15 cellular contexts compared by ENCODE assay signal in genomic region chr1:119633575-119634325, GRCh38. TPM values are rescaled to one million over a fixed set of nuclear protein-coding genes. Genes with fewer than 3 reads are reported as not detected.
DNase-seq lines count a peak whose midpoint lies in the region; ATAC-seq and TF ChIP-seq lines count a peak whose summit lies in the region.
"Had no signal": no experiment of that assay in that cellular context is flagged by ENCODE, and none has a peak within 500 bp of the region (broad histone marks: within the 10 kb centered on the region; RNA-seq: fewer than 3 reads in every experiment).

No MANE protein-coding gene starts in this region.

- H3K27ac ChIP-seq in right atrium auricular region (peak overlapping the region; percentile 83 to 93), Panc1 (ENCODE audit: low read length) (no peak overlapping the region)

- H3K4me1 ChIP-seq in right atrium auricular region (peaks cover 0 to 81% of the 10 kb centered on the region in 2 donors), Panc1 (ENCODE audit: control insufficient read depth, insufficient read depth, low read length) (no peaks in the 10 kb centered on the region)

- intact Hi-C loops in Right ventricle myocardium inferior (cut with DNase I) = no loop called here
- intact Hi-C loops in Panc1 (cut with micrococcal nuclease; ENCODE audit: unreplicated experiment) = no loop called here
- intact Hi-C loops in sciatic nerve (cut with DNase I) = no loop called here

- BruUV-seq in Panc1 (replicated peaks; lab: Mats Ljungman, UMichigan) = TSS peak; percentile 29

- in situ Hi-C loops in Panc1 (cut with HindIII; ENCODE audit: low pct_unique_long_range_greater_than_20kb, low sequenced_read_pairs) = no loop called here

- H3K27me3 ChIP-seq in right atrium auricular region = no peaks in the 10 kb centered on the region
- no peaks in the 10 kb centered on the region for H3K27me3 ChIP-seq in Panc1 (ENCODE audit: control insufficient read depth, insufficient read depth, low read length)

- H3K4me3 ChIP-seq in right atrium auricular region = no peak overlapping the region
- H3K4me3 ChIP-seq in Panc1 (ENCODE audit: low read depth in 2 of 2, low read length in 2 of 2) = no peak overlapping the region

- ATAC-seq in Right ventricle myocardium inferior (no peak), Panc1 (no peak), sciatic nerve (no peak), T-cell (replicated peaks in 1 of 4) (no peak)
- ATAC-seq: PC-3 had no signal

- H3K36me3 ChIP-seq in right atrium auricular region (no peaks in the 10 kb centered on the region), Panc1 (ENCODE audit: control insufficient read depth, insufficient read depth, low read length) (no peaks in the 10 kb centered on the region)

- peaks cover 40% of the 10 kb centered on the region for H3K4me1 Mint-ChIP-seq in mesothelial cell of epicardium
- H3K4me1 Mint-ChIP-seq in T-cell = no peaks in the 10 kb centered on the region
- H3K4me1 Mint-ChIP-seq: IgD-negative memory B cell had no signal

- POLR2A ChIA-PET in Panc1 (lab: Charles Lee) (no interaction called here), T-cell (lab: Charles Lee) (no interaction called here)

- H3K9me3 Mint-ChIP-seq in mesothelial cell of epicardium (no peaks in the 10 kb centered on the region), T-cell (no peaks in the 10 kb centered on the region)
- H3K9me3 Mint-ChIP-seq: IgD-negative memory B cell had no signal

- H3K9me3 ChIP-seq in right atrium auricular region (no peaks in the 10 kb centered on the region), Panc1 (ENCODE audit: control insufficient read depth, insufficient read depth, low read depth, low read length) (no peaks in the 10 kb centered on the region)

- H3K27me3 Mint-ChIP-seq in mesothelial cell of epicardium (ENCODE audit: low read depth) = no peaks in the 10 kb centered on the region
- peaks cover 43 to 50% of the 10 kb centered on the region in 2 donors for H3K27me3 Mint-ChIP-seq in T-cell

- CTCF ChIA-PET in Panc1 (lab: Charles Lee) = no interaction called here
- CTCF ChIA-PET in T-cell (lab: Charles Lee) = no interaction called here

- peaks cover 7% of the 10 kb centered on the region for H3K36me3 Mint-ChIP-seq in mesothelial cell of epicardium
- H3K36me3 Mint-ChIP-seq in T-cell = no peaks in the 10 kb centered on the region
- H3K36me3 Mint-ChIP-seq: IgD-negative memory B cell had no signal

- H3K27ac Mint-ChIP-seq in mesothelial cell of epicardium = peak overlapping the region; percentile 43
- no peak overlapping the region for H3K27ac Mint-ChIP-seq in T-cell
- H3K27ac Mint-ChIP-seq: IgD-negative memory B cell had no signal

- no peak for DNase-seq in right atrium auricular region (ENCODE audit: low spot score)
- DNase-seq in Right ventricle myocardium inferior (ENCODE audit: missing footprints) = no peak
- no peak for DNase-seq in Panc1 (ENCODE audit: low read depth, low spot score)
- DNase-seq in mesothelial cell of epicardium (ENCODE audit: low spot score in 2 of 2, unreplicated experiment in 2 of 2) = no peak
- no peak for DNase-seq in sciatic nerve (ENCODE audit: low spot score)
- no peak for DNase-seq in T-cell
- DNase-seq in activated T-cell treated with anti-CD3 and anti-CD28 coated beads, Interleukin-2, amount 50 U/mL, for 1 hour = no peak
- DNase-seq: Calu3, DMS79, H7, NCI-H187, NCI-H446, NCI-H69, PC-3 had no signal

- TF ChIP-seq CTCF in right atrium auricular region (IDR thresholded peaks at IDR 0.05) = no peak
- no peak for TF ChIP-seq CTCF in Panc1 (IDR thresholded peaks at IDR 0.05)
- no peak for TF ChIP-seq CTCF in mesothelial cell of epicardium (IDR thresholded peaks at IDR 0.05; ENCODE audit: unreplicated experiment)

- H3K4me3 Mint-ChIP-seq in mesothelial cell of epicardium (no peak overlapping the region), T-cell (no peak overlapping the region)
- H3K4me3 Mint-ChIP-seq: IgD-negative memory B cell had no signal

RNA-seq across cellular contexts. Expression of gene ZNF697, which starts 14.3 kb away (rescaled TPM):
- total RNA-seq in right atrium auricular region (10 to 100 TPM in 1 of 2 donors, 1 to 10 TPM in 1; 9.5 to 14.8 TPM), Right ventricle myocardium inferior (8.8 TPM), Panc1 (2021; ENCODE audit: unreplicated experiment) (7.1 TPM), mesothelial cell of epicardium (20.3 to 21.8 TPM (median 20.6 TPM) in 3 replicates), sciatic nerve (4.9 TPM), T-cell (under 1 TPM in 3 of 5 donors, not detected in 2; 0.06 to 0.16 (median 0.09) TPM)
- 3.3 TPM for polyA plus RNA-seq in Panc1 (2012; ENCODE audit: insufficient read length)
- polyA plus RNA-seq: IgD-negative memory B cell had no signal
